Comparison of ENCODE assay signal across 29 cellular contexts in genomic region chr11:131041331-131042040, GRCh38.
DNase-seq lines count a peak whose midpoint lies in the region; ATAC-seq and TF ChIP-seq lines count a peak whose summit lies in the region.
"Had no signal": no experiment of that assay in that cellular context is flagged by ENCODE, and none has a peak within 500 bp of the region (broad histone marks: within the 10 kb centered on the region; RNA-seq: fewer than 3 reads in every experiment).

No MANE protein-coding gene starts in this region.

- peak overlapping the region; percentile 77 for H3K27ac ChIP-seq in PC-9
- no peak overlapping the region for H3K27ac ChIP-seq in left lung
- H3K27ac ChIP-seq in brain microvascular endothelial cell, result no peak overlapping the region
- H3K27ac ChIP-seq: C4-2B, esophagus muscularis mucosa, parathyroid adenoma, tibial artery, VCaP had no signal

- TF ChIP-seq CTCF in PC-9 (conservative IDR thresholded peaks at IDR 0.05), result no peak
- TF ChIP-seq CTCF in left lung (IDR thresholded peaks at IDR 0.05), result no peak
- TF ChIP-seq CTCF in brain microvascular endothelial cell (IDR thresholded peaks at IDR 0.05; ENCODE audit: low read depth, low read length, missing control alignments), result no peak

- H3K36me3 ChIP-seq in PC-9 (ENCODE audit: low read depth), result no peaks in the 10 kb centered on the region
- no peaks in the 10 kb centered on the region for H3K36me3 ChIP-seq in left lung
- H3K36me3 ChIP-seq in brain microvascular endothelial cell (replicated peaks), result no peaks in the 10 kb centered on the region
- H3K36me3 ChIP-seq: esophagus muscularis mucosa, tibial artery had no signal

- no peaks in the 10 kb centered on the region for H4K20me1 ChIP-seq in PC-9 (ENCODE audit: insufficient read depth)

- no peak overlapping the region for H3K4me3 ChIP-seq in PC-9
- no peak overlapping the region for H3K4me3 ChIP-seq in left lung
- H3K4me3 ChIP-seq in brain microvascular endothelial cell (ENCODE audit: low read depth, low read length), result no peak overlapping the region
- H3K4me3 ChIP-seq: esophagus muscularis mucosa, tibial artery had no signal

- DNase-seq in PC-9 (peak; percentile 34 to 91), left lung (no peak), brain microvascular endothelial cell (no peak), SHP77 treated with DMSO at 0.1 percent for 48 hours (lab: John Stamatoyannopoulos, UW) (no peak), NCI-H1092 (lab: John Stamatoyannopoulos, UW) (no peak)
- no peak for DNase-seq in activated naive CD4-positive, alpha-beta T cell treated with anti-CD3 and anti-CD28 coated beads, Interleukin-2, amount 50 U/mL, for 16 hours
- DNase-seq: activated CD4-positive, alpha-beta T cell treated with anti-CD3 and anti-CD28 coated beads for 36 hours; activated T-cell treated with anti-CD3 and anti-CD28 coated beads for 4 hours; COR-L47; DMS53; effector memory CD4-positive, alpha-beta T cell; GDM1; hypothalamus; mesendoderm; NCI-H1417; NCI-H2029 treated with DMSO at 0.1 percent for 48 hours; NCI-H524 treated with DMSO at 0.1 percent for 48 hours; SHP77; stimulated activated CD8-positive, alpha-beta memory T cell treated with anti-CD3 and anti-CD28 coated beads, Interleukin-4, amount 100 ng/mL, for 48 hours; stimulated activated naive CD8-positive, alpha-beta T cell treated with anti-CD3 and anti-CD28 coated beads, Interleukin-15, amount 100 ng/mL, for 72 hours; tibial artery had no signal

- intact Hi-C loops in PC-9 (cut with micrococcal nuclease; ENCODE audit: unreplicated experiment) (loop anchor here (1.0 to 5.0 kb wide), 2 partner anchors 8 to 119 kb away; no protein-coding TSS in a partner anchor), left lung (cut with DNase I) (no loop called here)

- H2AFZ ChIP-seq in PC-9, result peak overlapping the region; percentile 14; the same call in 1 of the 2 replicates
- H2AFZ ChIP-seq: parathyroid adenoma had no signal

- H3K4me1 ChIP-seq in PC-9 (replicated peaks; ENCODE audit: insufficient read depth) (peaks cover 32% of the 10 kb centered on the region), left lung (no peaks in the 10 kb centered on the region)
- H3K4me1 ChIP-seq: esophagus muscularis mucosa, parathyroid adenoma, tibial artery had no signal

- peaks cover 16% of the 10 kb centered on the region for H3F3A ChIP-seq in PC-9 (ENCODE audit: insufficient read depth, low read depth)

- no TSS peak for BruUV-seq in PC-9 (replicated peaks; lab: Mats Ljungman, UMichigan)

- in situ Hi-C loops in brain microvascular endothelial cell (cut with HindIII; ENCODE audit: low pct_ligation_motif_present, low sequenced_read_pairs), result no loop called here

- H3K27me3 ChIP-seq in PC-9 (ENCODE audit: insufficient read depth, low read depth) (peaks cover 9% of the 10 kb centered on the region), left lung (peaks cover 0 to 10% of the 10 kb centered on the region in 2 donors), brain microvascular endothelial cell (replicated peaks) (no peaks in the 10 kb centered on the region)

- H3K4me2 ChIP-seq in PC-9, result peak overlapping the region; percentile 59

- CTCF ChIA-PET in PC-9 (lab: Charles Lee), result no interaction called here

- H3K79me2 ChIP-seq in PC-9 (ENCODE audit: low read depth), result no peaks in the 10 kb centered on the region
- H3K79me2 ChIP-seq: parathyroid adenoma had no signal

- POLR2A ChIA-PET in PC-9 (lab: Charles Lee; ENCODE audit: unreplicated experiment), result no interaction called here

- H3K9me3 ChIP-seq in PC-9 (ENCODE audit: insufficient read depth, low read depth) (0 out of 2 replicates have a peak, but pooled peaks cover 7% of the 10 kb centered on the region), left lung (no peaks in the 10 kb centered on the region)
- H3K9me3 ChIP-seq: esophagus muscularis mucosa, tibial artery had no signal

- ATAC-seq in esophagus mucosa, result peak; percentile 97
- peak; percentile 10 for ATAC-seq in left lung
- ATAC-seq: activated CD4-positive, alpha-beta T cell treated with anti-CD3 and anti-CD28 coated beads for 36 hours; activated naive CD4-positive, alpha-beta T cell treated with anti-CD3 and anti-CD28 coated beads, Interleukin-2, amount 50 U/mL, for 72 hours; HCT116; HepG2; stimulated activated naive CD8-positive, alpha-beta T cell treated with anti-CD3 and anti-CD28 coated beads, Interleukin-15, amount 100 ng/mL, for 72 hours had no signal

- H3K9me2 ChIP-seq in PC-9 (ENCODE audit: insufficient read depth), result no peaks in the 10 kb centered on the region

Comparison
In these comparisons a context has a peak if more than half of its experiments do, and no peak if none do; other contexts are left out.
1. DNase-seq: peak in PC-9 (2 of 2); none in left lung (0 of 2), brain microvascular endothelial cell (single experiment), activated naive CD4-positive, alpha-beta T cell treated with anti-CD3 and anti-CD28 coated beads, Interleukin-2, amount 50 U/mL, for 16 hours (single experiment), SHP77 treated with DMSO at 0.1 percent for 48 hours (single experiment) and NCI-H1092 (single experiment).